8 cellular contexts compared by ENCODE assay signal in genomic region chr7:12524794-12525386, GRCh38. TPM values are rescaled to one million over a fixed set of nuclear protein-coding genes. Genes with fewer than 3 reads are reported as not detected.
DNase-seq lines count a peak whose midpoint lies in the region; ATAC-seq, FAIRE-seq and TF ChIP-seq lines count a peak whose summit lies in the region.

No MANE protein-coding gene starts in this region.

- H3K27me3 ChIP-seq in GM06990 (replicated peaks; ENCODE audit: control insufficient read depth, insufficient read depth, low read length) (no peaks in the 10 kb centered on the region), ascending aorta (no peaks in the 10 kb centered on the region), vagina (no peaks in the 10 kb centered on the region)

- no peaks in the 10 kb centered on the region for H3K4me1 ChIP-seq in ascending aorta
- H3K4me1 ChIP-seq in kidney (ENCODE audit: control insufficient read depth in 1 of 2, insufficient read depth in 1 of 2, low read depth in 1 of 2, low read length in 2 of 2): no peaks in the 10 kb centered on the region
- no peaks in the 10 kb centered on the region for H3K4me1 ChIP-seq in vagina

- H3K9ac ChIP-seq in kidney (ENCODE audit: low read length in 2 of 2): no peak overlapping the region

- DNase-seq in GM06990 (ENCODE audit: extremely low read depth, insufficient read length): no peak
- peak; percentile 3 for DNase-seq in NCI-H2196 treated with DMSO at 0.1 percent for 48 hours (lab: John Stamatoyannopoulos, UW; ENCODE audit: unreplicated experiment)
- DNase-seq in ascending aorta (ENCODE audit: low spot score in 2 of 2): no peak
- DNase-seq in kidney: no peak
- DNase-seq in vagina (ENCODE audit: extremely low spot score in 2 of 2): no peak
- no peak for DNase-seq in activated effector memory CD4-positive, alpha-beta T cell treated with Interleukin-2 at 50 U/mL for 16 hours

- ATAC-seq in HG02885 (IDR thresholded peaks at IDR 0.05; ENCODE audit: poor library complexity, unreplicated experiment) (peak; percentile 76), GM19035 (IDR thresholded peaks at IDR 0.05; ENCODE audit: unreplicated experiment) (no peak)

- peak; percentile 99 for FAIRE-seq in kidney (lab: Jason Lieb, UNC)

- H3K4me3 ChIP-seq in GM06990 (replicated peaks; ENCODE audit: low read depth, low read length) (no peak overlapping the region), ascending aorta (no peak overlapping the region), kidney (ENCODE audit: low read length in 2 of 2) (no peak overlapping the region), vagina (no peak overlapping the region)

- H3K36me3 ChIP-seq in GM06990 (ENCODE audit: control insufficient read depth, insufficient read depth, low read length) (no peaks in the 10 kb centered on the region), ascending aorta (no peaks in the 10 kb centered on the region), kidney (ENCODE audit: control insufficient read depth in 1 of 2, insufficient read depth in 2 of 2, low read length in 2 of 2) (no peaks in the 10 kb centered on the region), vagina (no peaks in the 10 kb centered on the region)

- no peak overlapping the region for H3K27ac ChIP-seq in ascending aorta
- no peak overlapping the region for H3K27ac ChIP-seq in kidney (ENCODE audit: low read depth in 2 of 2, low read length in 2 of 2)
- no peak overlapping the region for H3K27ac ChIP-seq in vagina

- intact Hi-C loops in ascending aorta (cut with DNase I): loop anchor here (2.0 kb wide), 1 partner anchor 738 kb away; no protein-coding TSS in a partner anchor
- intact Hi-C loops in kidney (cut with DNase I): no loop called here
- intact Hi-C loops in vagina (cut with DNase I): no loop called here

- H3K9me3 ChIP-seq in ascending aorta (no peaks in the 10 kb centered on the region), kidney (ENCODE audit: control insufficient read depth in 1 of 2, low read length in 2 of 2) (no peaks in the 10 kb centered on the region), vagina (no peaks in the 10 kb centered on the region)

- no peak for TF ChIP-seq POLR2A in vagina (IDR thresholded peaks at IDR 0.05)

- TF ChIP-seq CTCF in GM06990 (IDR thresholded peaks at IDR 0.05; ENCODE audit: insufficient read depth, low read length, poor library complexity, severe bottlenecking) (peak; percentile 44), ascending aorta (IDR thresholded peaks at IDR 0.05) (peak in 2 of 3 experiments; percentile 38 to 59), kidney (IDR thresholded peaks at IDR 0.05; ENCODE audit: borderline replicate concordance, extremely low read depth, insufficient read depth) (peak; percentile 59), vagina (IDR thresholded peaks at IDR 0.05) (peak in 2 of 3 experiments; percentile 63 to 65)

RNA-seq across cellular contexts. Expression of gene SCIN, which starts 45.6 kb away (rescaled TPM):
- not detected for total RNA-seq in ascending aorta
- total RNA-seq in kidney: 141 TPM
- 62.8 TPM for polyA plus RNA-seq in kidney (ENCODE audit: insufficient read depth, low read depth, low replicate concordance)
- 0.74 TPM for total RNA-seq in vagina

Comparison
In these comparisons a context has a peak if more than half of its experiments do, and no peak if none do; other contexts are left out.
1. RNA of gene SCIN, which starts 45.6 kb away (total RNA-seq): 141 TPM in kidney (single experiment); 0.74 TPM in vagina (single experiment) and not detected in ascending aorta (single experiment); every median in the first group is over 10 times any median in the second.
2. Peak in every context shown above with its lines, with median percentiles within 50 percentile points of each other: CTCF ChIP-seq.